In genomic region chr5:88667187-88668141, GRCh38 we compare ENCODE assay signal across 8 cellular contexts.
DNase-seq lines count a peak whose midpoint lies in the region; ATAC-seq lines count a peak whose summit lies in the region.

No MANE protein-coding gene starts in this region.

- peaks cover 50% of the 10 kb centered on the region for H3K27me3 ChIP-seq in effector memory CD4-positive, alpha-beta T cell (replicated peaks; ENCODE audit: control insufficient read depth, insufficient read depth, low read length, poor library complexity, severe bottlenecking)

- H3K9me3 Mint-ChIP-seq in activated CD4-positive, alpha-beta T cell treated with anti-CD3 and anti-CD28 coated beads, Interleukin-2, amount 10 ng/mL, durations not matched to agents 24 days and 14 days, result peaks cover 8% of the 10 kb centered on the region

- peaks cover 2% of the 10 kb centered on the region for H3K9me3 ChIP-seq in effector memory CD4-positive, alpha-beta T cell (ENCODE audit: control insufficient read depth, low read length)

- peaks cover 7% of the 10 kb centered on the region for H3K4me1 ChIP-seq in effector memory CD4-positive, alpha-beta T cell (ENCODE audit: control insufficient read depth, insufficient read depth, low read length, poor library complexity, severe bottlenecking)

- H3K36me3 ChIP-seq in effector memory CD4-positive, alpha-beta T cell (ENCODE audit: control insufficient read depth, insufficient read depth, low read length), result no peaks in the 10 kb centered on the region

- H3K27ac ChIP-seq in effector memory CD4-positive, alpha-beta T cell (ENCODE audit: insufficient read depth, low read length, poor library complexity, severe bottlenecking), result no peak overlapping the region

- intact Hi-C loops in activated CD4-positive, alpha-beta T cell treated with anti-CD3 and anti-CD28 coated beads, Interleukin-2, amount 10 ng/mL, durations not matched to agents 24 days and 14 days (cut with micrococcal nuclease), result loop anchor here (1.0 kb wide), 1 partner anchor 24 kb away; no protein-coding TSS in a partner anchor
- intact Hi-C loops in Right ventricle myocardium inferior (cut with DNase I), result no loop called here

- H3K4me3 Mint-ChIP-seq in activated CD4-positive, alpha-beta T cell treated with anti-CD3 and anti-CD28 coated beads, Interleukin-2, amount 10 ng/mL, durations not matched to agents 24 days and 14 days, result peak overlapping the region; percentile 86

- H3K4me3 ChIP-seq in effector memory CD4-positive, alpha-beta T cell (ENCODE audit: insufficient read depth, low read depth, low read length, poor library complexity, severe bottlenecking), result peak overlapping the region; percentile 58
- peak overlapping the region; percentile 29 for H3K4me3 ChIP-seq in skeletal muscle cell (ENCODE audit: low read depth, low read length)

- peaks cover 87% of the 10 kb centered on the region for H3K27me3 Mint-ChIP-seq in activated CD4-positive, alpha-beta T cell treated with anti-CD3 and anti-CD28 coated beads, Interleukin-2, amount 10 ng/mL, durations not matched to agents 24 days and 14 days

- ATAC-seq in HG02610 (IDR thresholded peaks at IDR 0.05; ENCODE audit: unreplicated experiment), result peak; percentile 79
- ATAC-seq in Right ventricle myocardium inferior, result no peak

- peaks cover 23% of the 10 kb centered on the region for H3K4me1 Mint-ChIP-seq in activated CD4-positive, alpha-beta T cell treated with anti-CD3 and anti-CD28 coated beads, Interleukin-2, amount 10 ng/mL, durations not matched to agents 24 days and 14 days

- peak; percentile 56 for DNase-seq in activated CD4-positive, alpha-beta T cell treated with anti-CD3 and anti-CD28 coated beads, Interleukin-2, amount 10 ng/mL, durations not matched to agents 24 days and 14 days
- no peak for DNase-seq in activated CD4-positive, alpha-beta T cell treated with anti-CD3 and anti-CD28 coated beads for 4 hours
- peak; percentile 54 for DNase-seq in NCI-H2227 treated with DMSO at 0.1 percent for 48 hours (lab: John Stamatoyannopoulos, UW)
- no peak for DNase-seq in effector memory CD4-positive, alpha-beta T cell
- no peak for DNase-seq in skeletal muscle cell (ENCODE audit: low read depth)
- no peak for DNase-seq in iPS-NIHi11 (ENCODE audit: low spot score)
- DNase-seq in Right ventricle myocardium inferior (ENCODE audit: missing footprints), result no peak

- H3K36me3 Mint-ChIP-seq in activated CD4-positive, alpha-beta T cell treated with anti-CD3 and anti-CD28 coated beads, Interleukin-2, amount 10 ng/mL, durations not matched to agents 24 days and 14 days (ENCODE audit: low read depth), result no peaks in the 10 kb centered on the region

- no peak overlapping the region for H3K27ac Mint-ChIP-seq in activated CD4-positive, alpha-beta T cell treated with anti-CD3 and anti-CD28 coated beads, Interleukin-2, amount 10 ng/mL, durations not matched to agents 24 days and 14 days

Comparison
In these comparisons a context has a peak if more than half of its experiments do, and no peak if none do; other contexts are left out.
1. DNase-seq: peak in activated CD4-positive, alpha-beta T cell treated with anti-CD3 and anti-CD28 coated beads, Interleukin-2, amount 10 ng/mL, durations not matched to agents 24 days and 14 days (single experiment) and NCI-H2227 treated with DMSO at 0.1 percent for 48 hours (single experiment); none in activated CD4-positive, alpha-beta T cell treated with anti-CD3 and anti-CD28 coated beads for 4 hours (0 of 2), effector memory CD4-positive, alpha-beta T cell (0 of 3), skeletal muscle cell (single experiment), iPS-NIHi11 (single experiment) and Right ventricle myocardium inferior (single experiment).